In the genomic region with DNA sequence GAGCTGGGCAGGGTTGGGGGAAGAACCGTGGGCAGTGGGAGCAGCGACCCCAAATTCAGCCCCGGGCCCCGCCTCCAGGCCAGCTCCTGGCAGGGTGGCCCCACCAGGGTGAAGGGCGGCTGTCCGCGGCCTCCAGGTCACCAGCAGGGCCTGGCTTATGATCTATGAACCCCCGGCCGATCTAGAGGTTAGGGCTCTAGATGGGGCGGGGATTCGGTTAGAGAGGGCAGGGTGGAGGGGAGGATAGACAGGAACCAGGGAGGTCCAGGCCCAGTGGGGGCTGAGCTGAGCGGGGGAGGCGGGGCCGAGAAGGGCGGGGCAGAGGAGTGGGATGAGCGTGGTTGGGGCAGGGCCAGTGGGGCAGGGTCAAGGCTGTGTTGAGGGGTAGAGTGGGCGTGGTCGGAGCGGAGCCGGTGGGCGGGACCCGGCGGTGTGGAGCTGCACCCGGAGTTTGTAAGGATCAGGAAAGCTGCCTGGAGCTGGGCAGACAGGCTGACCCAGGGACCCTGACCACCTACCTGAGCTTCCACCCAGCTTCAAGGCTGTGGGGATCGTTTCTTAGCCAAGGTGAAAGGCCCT, we compare ENCODE assay signal across 8 cellular contexts. TPM values are rescaled to one million over a fixed set of nuclear protein-coding genes. Genes with fewer than 3 reads are reported as not detected.
DNase-seq lines count a peak whose midpoint lies in the region; ATAC-seq, FAIRE-seq and TF ChIP-seq lines count a peak whose summit lies in the region.

No MANE protein-coding gene starts in this region.

- peak; percentile 50 for FAIRE-seq in G401.6 (lab: Jason Lieb, UNC)
- FAIRE-seq in H1 (lab: Jason Lieb, UNC) = no peak

- no peak overlapping the region for H3K14ac ChIP-seq in H1 (ENCODE audit: insufficient read length)

- 8% methylated on average over 21 of the region's 25 CpGs; no CpG with 5 or more reads in 1 of the 2 experiments for WGBS in H1 (ENCODE audit: extremely low coverage in 1 of 2, insufficient coverage in 1 of 2, insufficient read length in 1 of 2, insufficient replicate concordance in 2 of 2, low coverage in 1 of 2, low lambda C conversion rate in 2 of 2, missing lambda C conversion rate in 1 of 2), 2 experiments
- WGBS in lung, 2 donors = 23 to 24% methylated on average over 24 to 25 of the region's 25 CpGs

- intact Hi-C loops in activated B cell treated with CpG ODN at 0.5 μM for 24 hours (cut with micrococcal nuclease) = loop anchor here (2.0 kb wide), 1 partner anchor 248 kb away; no protein-coding TSS in a partner anchor

- H3K9me3 ChIP-seq in H1 (ENCODE audit: insufficient read depth in 2 of 2, low read depth in 1 of 2, low read length in 1 of 2) (no peaks in the 10 kb centered on the region), lung (ENCODE audit: control insufficient read depth in 2 of 2, insufficient read depth in 1 of 2, low read length in 1 of 2) (no peaks in the 10 kb centered on the region)

- H4K20me1 ChIP-seq in H1 (replicated peaks in 1 of 2; ENCODE audit: control insufficient read depth in 1 of 2, insufficient read depth in 2 of 2, low read length in 2 of 2) = no peaks in the 10 kb centered on the region

- H3K23me2 ChIP-seq in H1 (ENCODE audit: low read depth, low read length) = peaks cover 5% of the 10 kb centered on the region; the same call in 1 of the 2 replicates

- H3K27me3 Mint-ChIP-seq in activated B cell treated with CpG ODN at 0.5 μM for 24 hours = peaks cover 30% of the 10 kb centered on the region

- H3K4me1 ChIP-seq in H1 (replicated peaks in 1 of 4; ENCODE audit: control insufficient read depth in 3 of 4, insufficient read depth in 4 of 4, low read length in 3 of 4) (peaks cover 0 to 2% (median under 1%) of the 10 kb centered on the region in 4 experiments; a peak in 2 of 7 replicates), lung (ENCODE audit: control insufficient read depth in 2 of 2, insufficient read depth in 2 of 2, low read length in 2 of 2) (peaks cover 0 to 17% of the 10 kb centered on the region in 2 donors)

- peak overlapping the region; percentile 52 for H3K4me3 Mint-ChIP-seq in activated B cell treated with CpG ODN at 0.5 μM for 24 hours

- no peaks in the 10 kb centered on the region for H3K79me2 ChIP-seq in H1 (ENCODE audit: control insufficient read depth in 1 of 2, insufficient read depth in 2 of 2, low read length in 2 of 2)

- H2AK5ac ChIP-seq in H1 (ENCODE audit: low read depth, low read length) = no peak overlapping the region

- no peaks in the 10 kb centered on the region for H3K36me3 ChIP-seq in H1 (ENCODE audit: control insufficient read depth in 2 of 4, insufficient read depth in 4 of 4, low read length in 3 of 4)
- no peaks in the 10 kb centered on the region for H3K36me3 ChIP-seq in lung (ENCODE audit: control insufficient read depth in 2 of 2, insufficient read depth in 2 of 2, low read length in 2 of 2)

- H3K4me1 Mint-ChIP-seq in activated B cell treated with CpG ODN at 0.5 μM for 24 hours = peaks cover 10% of the 10 kb centered on the region

- no peak for TF ChIP-seq EP300 in H1 (IDR thresholded peaks at IDR 0.05; ENCODE audit: borderline replicate concordance in 1 of 2, low read depth in 2 of 2, low read length in 2 of 2)

- TF ChIP-seq CTCF in activated B cell treated with CpG ODN at 0.5 μM for 24 hours (IDR thresholded peaks at IDR 0.05) = no peak
- no peak for TF ChIP-seq CTCF in H1 (IDR thresholded peaks at IDR 0.05; ENCODE audit: control extremely low read depth in 1 of 3, insufficient read depth in 1 of 3, low read depth in 1 of 3, low read length in 3 of 3)
- TF ChIP-seq CTCF in lung (IDR thresholded peaks at IDR 0.05; ENCODE audit: control extremely low read depth, extremely low read depth) = no peak

- no peak overlapping the region for H3K23ac ChIP-seq in H1 (ENCODE audit: insufficient read length)

- H3K4me3 ChIP-seq in H1 (ENCODE audit: extremely low read depth in 1 of 4, insufficient read depth in 2 of 4, low read depth in 3 of 4, low read length in 4 of 4) (peak overlapping the region; percentile 29 to 62 (median 49); a peak in 7 of 8 replicates), lung (peak overlapping the region; percentile 22)

- no peak for TF ChIP-seq POLR2A in H1 (IDR thresholded peaks at IDR 0.05; ENCODE audit: control extremely low read depth in 1 of 2, low read depth in 2 of 2, low read length in 2 of 2)

- H2AFZ ChIP-seq in H1 (ENCODE audit: low read length) = peak overlapping the region; percentile 37

- H3K56ac ChIP-seq in H1 (replicated peaks; ENCODE audit: insufficient read length, low read depth, low read length) = no peak overlapping the region

- peak; percentile 27 for DNase-seq in activated B cell treated with CpG ODN at 0.5 μM for 24 hours
- DNase-seq in H1 (ENCODE audit: low read depth in 1 of 2, low spot score in 2 of 2) = peak; percentile 92 to 98
- peak; percentile 85 for DNase-seq in lung (ENCODE audit: low spot score)
- DNase-seq in stimulated activated CD8-positive, alpha-beta memory T cell treated with anti-CD3 and anti-CD28 coated beads, Interleukin-12 subunit alpha, Interleukin-12 subunit beta, amount 100 ng/mL, for 4 hours (ENCODE audit: low read depth) = peak; percentile 10

- H3K36me3 Mint-ChIP-seq in activated B cell treated with CpG ODN at 0.5 μM for 24 hours (ENCODE audit: low read depth) = no peaks in the 10 kb centered on the region

- peak overlapping the region; percentile 76 for H3K4me2 ChIP-seq in H1 (ENCODE audit: insufficient read depth in 1 of 2, low read depth in 2 of 2, low read length in 2 of 2)

- no peaks in the 10 kb centered on the region for H3K79me1 ChIP-seq in H1 (ENCODE audit: low read depth, low read length)

- H4K5ac ChIP-seq in H1 (ENCODE audit: insufficient read length, low read depth, low read length) = no peak overlapping the region

- H2BK15ac ChIP-seq in H1 (ENCODE audit: low read length) = no peak overlapping the region

- no peak overlapping the region for H2BK12ac ChIP-seq in H1 (ENCODE audit: low read depth, low read length)

- CTCF ChIA-PET in activated B cell treated with CpG ODN at 0.5 μM for 24 hours (lab: Charles Lee) = interaction anchor here (1.2 kb wide), 1 partner anchor 248 kb away, joined by 4 read pairs; no protein-coding TSS in a partner anchor
- CTCF ChIA-PET in H1 (lab: Charles Lee; ENCODE audit: partially characterized antibody) = interaction anchor here (0.6 to 4.5 kb wide), 27 partner anchors 8 to 120 kb away, joined by 3 to 69 read pairs (median 5); no protein-coding TSS in a partner anchor

- ATAC-seq in activated B cell treated with CpG ODN at 0.5 μM for 24 hours (ENCODE audit: low read depth) (peak; percentile 81), lung (ENCODE audit: insufficient read depth, low FRiP score) (peak; percentile 88), GM19467 (IDR thresholded peaks at IDR 0.05; ENCODE audit: unreplicated experiment) (no peak), HG02571 (IDR thresholded peaks at IDR 0.05; ENCODE audit: unreplicated experiment) (no peak), GM19023 (IDR thresholded peaks at IDR 0.05; ENCODE audit: unreplicated experiment) (no peak)

- H3K9me3 Mint-ChIP-seq in activated B cell treated with CpG ODN at 0.5 μM for 24 hours = no peaks in the 10 kb centered on the region

- H3K27ac ChIP-seq in H1 (ENCODE audit: low read depth, low read length) = no peak overlapping the region
- peak overlapping the region; percentile 17 to 75 for H3K27ac ChIP-seq in lung (ENCODE audit: low read depth in 1 of 2, low read length in 1 of 2)

- TF ChIP-seq RAD21 in H1 (IDR thresholded peaks at IDR 0.05 in 1 of 2, conservative IDR thresholded peaks at IDR 0.05 in 1 of 2; ENCODE audit: low read depth in 2 of 2, low read length in 2 of 2) = no peak

- no peak overlapping the region for H3K4ac ChIP-seq in H1 (replicated peaks; ENCODE audit: insufficient read length, low read depth, low read length)

- POLR2A ChIA-PET in activated B cell treated with CpG ODN at 0.5 μM for 24 hours (lab: Charles Lee) = no interaction called here
- POLR2A ChIA-PET in H1 (lab: Charles Lee; ENCODE audit: partially characterized antibody) = interaction anchor here (1.2 to 3.5 kb wide), 4 partner anchors 96 to 113 kb away, joined by 5 to 14 read pairs (median 7); partner anchors contain the start of genes MED22 and RPL7A

- H3K18ac ChIP-seq in H1 (ENCODE audit: extremely low read depth, low read length) = peak overlapping the region; percentile 71; the same call in 1 of the 2 replicates

- no peak overlapping the region for H2BK20ac ChIP-seq in H1 (ENCODE audit: low read length)

- H4K8ac ChIP-seq in H1 (ENCODE audit: extremely low read depth, insufficient read depth, low read length) = peak overlapping the region; percentile 75; the same call in 1 of the 2 replicates

- H2BK120ac ChIP-seq in H1 (replicated peaks; ENCODE audit: low read depth, low read length) = no peak overlapping the region

- H3K27me3 ChIP-seq in H1 (replicated peaks in 1 of 4; ENCODE audit: control insufficient read depth in 3 of 4, extremely low read depth in 1 of 4, insufficient read depth in 3 of 4, low read length in 3 of 4) = peaks cover 0 to 12% (median 6%) of the 10 kb centered on the region in 4 experiments; a peak in 3 of 7 replicates
- no peaks in the 10 kb centered on the region for H3K27me3 ChIP-seq in lung (ENCODE audit: control insufficient read depth, insufficient read depth)

- no peak overlapping the region for H3K27ac Mint-ChIP-seq in activated B cell treated with CpG ODN at 0.5 μM for 24 hours

- H3K9ac ChIP-seq in H1 (replicated peaks in 1 of 4; ENCODE audit: extremely low read depth in 1 of 4, low read depth in 3 of 4, low read length in 3 of 4) = peak overlapping the region in 1 of 4 experiments; percentile 5; a peak in 1 of 7 replicates

- peak overlapping the region; percentile 83; the same call in 1 of the 2 replicates for H2BK5ac ChIP-seq in H1 (ENCODE audit: low read depth, low read length)

- no peak overlapping the region for H4K91ac ChIP-seq in H1 (replicated peaks; ENCODE audit: insufficient read length, low read length)

RNA-seq across cellular contexts. Expression of gene OBP2B, which starts 29.3 kb away (rescaled TPM):
- total RNA-seq in activated B cell treated with CpG ODN at 0.5 μM for 24 hours (not detected in 2 replicates), lung (not detected)
- total RNA-seq in H1 (2021; fragmentation: NEBNext Ultra II Directional; extraction: Animal tissue kit (Norgen Biotek cat#: 25700)) = not detected in 2 replicates
- polyA plus RNA-seq in H1 (2011; rRNA removed) (not detected in 2 replicates), lung (not detected)
- not detected for polyA plus RNA-seq in H1 (2011; cell fraction: cytosol; rRNA removed)
- not detected for polyA plus RNA-seq in H1 (2011; cell fraction: nucleus; rRNA removed)
- polyA plus RNA-seq in H1 (2012, experiment 1 of 2) = not detected in 4 replicates
- not detected for polyA plus RNA-seq in H1 (2012, experiment 2 of 2)
- polyA plus RNA-seq in H1 (2013, experiment 1 of 2) = not detected
- not detected for polyA plus RNA-seq in H1 (2013, experiment 2 of 2)
- not detected in 2 replicates for polyA minus RNA-seq in H1 (2011; rRNA and poly(A)+ RNA removed)
- not detected for polyA minus RNA-seq in H1 (2011; cell fraction: cytosol; rRNA and poly(A)+ RNA removed)
- not detected for polyA minus RNA-seq in H1 (2011; cell fraction: nucleus; rRNA and poly(A)+ RNA removed)

RNA-seq across cellular contexts. Expression of gene ABO, which starts 36.6 kb away (rescaled TPM):
- total RNA-seq in activated B cell treated with CpG ODN at 0.5 μM for 24 hours (not detected in 2 replicates), lung (10 to 100 TPM in 1 of 2 donors, 1 to 10 TPM in 1; 3.9 to 23.0 TPM)
- total RNA-seq in H1 (2021; fragmentation: NEBNext Ultra II Directional; extraction: Animal tissue kit (Norgen Biotek cat#: 25700)) = not detected in 2 replicates
- polyA plus RNA-seq in H1 (2011; rRNA removed) (0.03 and 0.19 TPM in 2 replicates), lung (10 to 100 TPM in 1 of 2 donors, 1 to 10 TPM in 1; 4.0 to 14.6 TPM)
- polyA plus RNA-seq in H1 (2011; cell fraction: cytosol; rRNA removed) = 0.04 TPM
- polyA plus RNA-seq in H1 (2011; cell fraction: nucleus; rRNA removed) = 0.58 TPM
- 0.06 to 0.11 TPM (median 0.09 TPM) in 3 of 4 replicates, not detected in the other for polyA plus RNA-seq in H1 (2012, experiment 1 of 2)
- polyA plus RNA-seq in H1 (2012, experiment 2 of 2) = not detected
- polyA plus RNA-seq in H1 (2013, experiment 1 of 2) = 0.08 TPM
- polyA plus RNA-seq in H1 (2013, experiment 2 of 2) = 0.02 TPM
- polyA minus RNA-seq in H1 (2011; rRNA and poly(A)+ RNA removed) = 0.02 and 0.79 TPM in 2 replicates
- polyA minus RNA-seq in H1 (2011; cell fraction: cytosol; rRNA and poly(A)+ RNA removed) = not detected
- polyA minus RNA-seq in H1 (2011; cell fraction: nucleus; rRNA and poly(A)+ RNA removed) = 0.10 TPM

Comparison
In these comparisons a context has a peak if more than half of its experiments do, and no peak if none do; other contexts are left out.
1. ATAC-seq: peak in activated B cell treated with CpG ODN at 0.5 μM for 24 hours (single experiment) and lung (single experiment); none in GM19467 (single experiment), HG02571 (single experiment) and GM19023 (single experiment).
2. DNase-seq: peak in every context shown above with its lines; median percentile 95 in H1; 85 in lung; 27 in activated B cell treated with CpG ODN at 0.5 μM for 24 hours; 10 in stimulated activated CD8-positive, alpha-beta memory T cell treated with anti-CD3 and anti-CD28 coated beads, Interleukin-12 subunit alpha, Interleukin-12 subunit beta, amount 100 ng/mL, for 4 hours.